In genomic region chr15:68718468-68718867, GRCh38 we compare ENCODE assay signal across 31 cellular contexts.
"Had no signal": no experiment of that assay in that cellular context is flagged by ENCODE, and none has a peak within 500 bp of the region (broad histone marks: within the 10 kb centered on the region; RNA-seq: fewer than 3 reads in every experiment).

No MANE protein-coding gene starts in this region.

- H3K27ac ChIP-seq: ascending aorta, breast epithelium, cardiac muscle cell, colonic mucosa, heart left ventricle had no signal

- H3K36me3 ChIP-seq: ascending aorta, breast epithelium, cardiac muscle cell, colonic mucosa had no signal

- FAIRE-seq: frontal cortex had no signal

- ATAC-seq: activated naive CD4-positive, alpha-beta T cell treated with anti-CD3 and anti-CD28 coated beads, Interleukin-2, amount 50 U/mL, for 72 hours; activated T-cell treated with anti-CD3 and anti-CD28 coated beads, Interleukin-2, amount 50 U/mL, for 72 hours; esophagus mucosa; heart left ventricle had no signal

- H3K4me1 ChIP-seq: ascending aorta, breast epithelium, colonic mucosa, heart left ventricle had no signal

- H3K27ac Mint-ChIP-seq: activated CD4-positive, alpha-beta memory T cell treated with anti-CD3 and anti-CD28 coated beads, Interleukin-2, amount 10 ng/mL, durations not matched to agents 7 days and 5 days; activated CD4-positive, alpha-beta T cell treated with anti-CD3 and anti-CD28 coated beads, Interleukin-2, amount 10 ng/mL, durations not matched to agents 7 days and 5 days; activated naive CD4-positive, alpha-beta T cell treated with anti-CD3 and anti-CD28 coated beads, Interleukin-2, amount 10 ng/mL, durations not matched to agents 7 days and 5 days; activated naive CD4-positive, alpha-beta T cell treated with anti-CD3 and anti-CD28 coated beads, Interleukin-2, amount 50 U/mL, for 72 hours; activated naive CD8-positive, alpha-beta T cell treated with anti-CD3 and anti-CD28 coated beads, Interleukin-2, amount 10 ng/mL, durations not matched to agents 7 days and 5 days; activated T-cell treated with anti-CD3 and anti-CD28 coated beads, Interleukin-2, amount 50 U/mL, for 24 hours; activated T-cell treated with anti-CD3 and anti-CD28 coated beads, Interleukin-2, amount 50 U/mL, for 72 hours; endodermal cell had no signal

- H3K36me3 Mint-ChIP-seq: activated naive CD4-positive, alpha-beta T cell treated with anti-CD3 and anti-CD28 coated beads, Interleukin-2, amount 10 ng/mL, durations not matched to agents 7 days and 5 days; activated naive CD4-positive, alpha-beta T cell treated with anti-CD3 and anti-CD28 coated beads, Interleukin-2, amount 50 U/mL, for 72 hours; activated naive CD8-positive, alpha-beta T cell treated with anti-CD3 and anti-CD28 coated beads, Interleukin-2, amount 10 ng/mL, durations not matched to agents 7 days and 5 days had no signal

- H3K4me3 ChIP-seq: ascending aorta, breast epithelium, cardiac muscle cell, colonic mucosa, dorsolateral prefrontal cortex, heart left ventricle had no signal

- H3K4me3 Mint-ChIP-seq: activated CD4-positive, alpha-beta memory T cell treated with anti-CD3 and anti-CD28 coated beads, Interleukin-2, amount 10 ng/mL, durations not matched to agents 7 days and 5 days; activated CD4-positive, alpha-beta T cell treated with anti-CD3 and anti-CD28 coated beads, Interleukin-2, amount 10 ng/mL, durations not matched to agents 7 days and 5 days; activated naive CD4-positive, alpha-beta T cell treated with anti-CD3 and anti-CD28 coated beads, Interleukin-2, amount 10 ng/mL, durations not matched to agents 7 days and 5 days; activated naive CD8-positive, alpha-beta T cell treated with anti-CD3 and anti-CD28 coated beads, Interleukin-2, amount 10 ng/mL, durations not matched to agents 7 days and 5 days; activated T-cell treated with anti-CD3 and anti-CD28 coated beads, Interleukin-2, amount 50 U/mL, for 24 hours; activated T-cell treated with anti-CD3 and anti-CD28 coated beads, Interleukin-2, amount 50 U/mL, for 72 hours; brain; endodermal cell had no signal

- H3K9me3 ChIP-seq: ascending aorta, breast epithelium, colonic mucosa, heart left ventricle had no signal

- H3K27me3 ChIP-seq: ascending aorta, breast epithelium, cardiac muscle cell, colonic mucosa, dorsolateral prefrontal cortex, heart left ventricle had no signal

- H3K9me3 Mint-ChIP-seq: activated CD4-positive, alpha-beta memory T cell treated with anti-CD3 and anti-CD28 coated beads, Interleukin-2, amount 10 ng/mL, durations not matched to agents 7 days and 5 days; activated CD4-positive, alpha-beta T cell treated with anti-CD3 and anti-CD28 coated beads, Interleukin-2, amount 10 ng/mL, durations not matched to agents 7 days and 5 days; activated naive CD4-positive, alpha-beta T cell treated with anti-CD3 and anti-CD28 coated beads, Interleukin-2, amount 10 ng/mL, durations not matched to agents 7 days and 5 days; activated naive CD4-positive, alpha-beta T cell treated with anti-CD3 and anti-CD28 coated beads, Interleukin-2, amount 50 U/mL, for 72 hours; activated naive CD8-positive, alpha-beta T cell treated with anti-CD3 and anti-CD28 coated beads, Interleukin-2, amount 10 ng/mL, durations not matched to agents 7 days and 5 days; activated T-cell treated with anti-CD3 and anti-CD28 coated beads, Interleukin-2, amount 50 U/mL, for 24 hours; activated T-cell treated with anti-CD3 and anti-CD28 coated beads, Interleukin-2, amount 50 U/mL, for 72 hours had no signal

- DNase-seq: activated CD4-positive, alpha-beta memory T cell treated with anti-CD3 and anti-CD28 coated beads, Interleukin-2, amount 10 ng/mL, durations not matched to agents 7 days and 5 days; activated CD4-positive, alpha-beta T cell treated with anti-CD3 and anti-CD28 coated beads for 1 hour; activated CD4-positive, alpha-beta T cell treated with anti-CD3 and anti-CD28 coated beads for 4 hours; activated CD4-positive, alpha-beta T cell treated with anti-CD3 and anti-CD28 coated beads, Interleukin-2, amount 10 ng/mL, durations not matched to agents 7 days and 5 days; activated CD4-positive, alpha-beta T cell treated with anti-CD3 and anti-CD28 coated beads, Interleukin-2, amount 50 U/mL, for 4 hours; activated CD4-positive, CD25-positive, alpha-beta regulatory T cell; activated CD8-positive, alpha-beta memory T cell treated with anti-CD3 and anti-CD28 coated beads, Interleukin-2, amount 50 U/mL, for 48 hours; activated gamma-delta T cell; activated naive CD4-positive, alpha-beta T cell; activated naive CD4-positive, alpha-beta T cell treated with anti-CD3 and anti-CD28 coated beads, Interleukin-2, amount 10 ng/mL, durations not matched to agents 7 days and 5 days; activated naive CD8-positive, alpha-beta T cell treated with anti-CD3 and anti-CD28 coated beads, Interleukin-2, amount 10 ng/mL, durations not matched to agents 7 days and 5 days; activated T-cell treated with anti-CD3 and anti-CD28 coated beads for 4 hours; activated T-cell treated with anti-CD3 and anti-CD28 coated beads, Interleukin-2, amount 50 U/mL, for 24 hours; activated T-cell treated with anti-CD3 and anti-CD28 coated beads, Interleukin-2, amount 50 U/mL, for 72 hours; central memory CD4-positive, alpha-beta T cell; cerebellar nuclear complex; colonic mucosa; effector memory CD4-positive, alpha-beta T cell; endodermal cell; foreskin fibroblast; glutamatergic neuron; heart left ventricle; T-helper 2 cell had no signal

- H3K4me1 Mint-ChIP-seq: activated CD4-positive, alpha-beta memory T cell treated with anti-CD3 and anti-CD28 coated beads, Interleukin-2, amount 10 ng/mL, durations not matched to agents 7 days and 5 days; activated CD4-positive, alpha-beta T cell treated with anti-CD3 and anti-CD28 coated beads, Interleukin-2, amount 10 ng/mL, durations not matched to agents 7 days and 5 days; activated naive CD4-positive, alpha-beta T cell treated with anti-CD3 and anti-CD28 coated beads, Interleukin-2, amount 10 ng/mL, durations not matched to agents 7 days and 5 days; brain had no signal
